In genomic region chr3:126491221-126492013, GRCh38 we compare ENCODE assay signal across 24 cellular contexts. TPM values are rescaled to one million over a fixed set of nuclear protein-coding genes. Genes with fewer than 3 reads are reported as not detected.
"Had no signal": no experiment of that assay in that cellular context is flagged by ENCODE, and none has a peak within 500 bp of the region (broad histone marks: within the 10 kb centered on the region; RNA-seq: fewer than 3 reads in every experiment).

No MANE protein-coding gene starts in this region.

- H3K27me3 ChIP-seq: heart left ventricle, tibial nerve had no signal

- H3K79me2 ChIP-seq: parathyroid adenoma had no signal

- H3K9me3 ChIP-seq: heart left ventricle, tibial nerve had no signal

- H3K9ac ChIP-seq: parathyroid adenoma had no signal

- DNase-seq: activated CD4-positive, alpha-beta T cell treated with anti-CD3 and anti-CD28 coated beads, Interleukin-2, amount 50 U/mL, for 4 hours; activated CD4-positive, CD25-positive, alpha-beta regulatory T cell treated with anti-CD3 and anti-CD28 coated beads, Interleukin-2, amount 50 U/mL, for 72 hours; activated naive CD4-positive, alpha-beta T cell treated with Interleukin-2 at 50 U/mL for 16 hours; left cardiac atrium; midbrain; retina; stimulated activated CD4-positive, alpha-beta T cell treated with anti-CD3 and anti-CD28 coated beads, Interleukin-4, amount 100 ng/mL, for 4 hours; stimulated activated CD8-positive, alpha-beta memory T cell treated with anti-CD3 and anti-CD28 coated beads, Interleukin-4, amount 100 ng/mL, for 48 hours; stimulated activated naive CD4-positive, alpha-beta T cell treated with Interleukin-2 at 50 U/mL for 16 hours; substantia nigra had no signal

- H3K27me3 Mint-ChIP-seq: activated T-helper 17 cell treated with anti-CD3 and anti-CD28 coated beads, Interleukin-2, amount 50 U/mL, for 72 hours had no signal

- H3K27ac ChIP-seq: heart left ventricle, parathyroid adenoma, skin epidermis, tibial nerve had no signal

- H3K9me3 Mint-ChIP-seq: activated T-helper 17 cell treated with anti-CD3 and anti-CD28 coated beads, Interleukin-2, amount 50 U/mL, for 72 hours; neural crest cell had no signal

- H3K4me1 ChIP-seq: parathyroid adenoma had no signal

- H3K36me3 ChIP-seq: heart left ventricle, tibial nerve had no signal

- H3K27ac Mint-ChIP-seq: activated T-helper 17 cell treated with anti-CD3 and anti-CD28 coated beads, Interleukin-2, amount 50 U/mL, for 72 hours had no signal

- FAIRE-seq: astrocyte, frontal cortex had no signal

- ATAC-seq: activated T-helper 17 cell treated with anti-CD3 and anti-CD28 coated beads, Interleukin-2, amount 50 U/mL, for 72 hours; heart left ventricle; left cardiac atrium had no signal

- H3K4me3 ChIP-seq: heart left ventricle, lung, skin epidermis, tibial nerve had no signal

- H3K4me3 Mint-ChIP-seq: activated T-helper 17 cell treated with anti-CD3 and anti-CD28 coated beads, Interleukin-2, amount 50 U/mL, for 72 hours; neural crest cell had no signal

- H2AFZ ChIP-seq: parathyroid adenoma had no signal

RNA-seq across cellular contexts. Expression of gene UROC1, which starts 26.2 kb away (rescaled TPM):
- total RNA-seq: activated T-helper 17 cell treated with anti-CD3 and anti-CD28 coated beads, Interleukin-2, amount 50 U/mL, for 72 hours; astrocyte; bronchial epithelial cell; dermis microvascular lymphatic vessel endothelial cell; epithelial cell of proximal tubule; frontal cortex; heart left ventricle; left cardiac atrium; myocyte; neural crest cell; tibial nerve had no signal
- polyA plus RNA-seq: heart left ventricle had no signal

RNA-seq across cellular contexts. Expression of gene CHST13, which starts 32.5 kb away (rescaled TPM):
- total RNA-seq: activated T-helper 17 cell treated with anti-CD3 and anti-CD28 coated beads, Interleukin-2, amount 50 U/mL, for 72 hours; astrocyte; bronchial epithelial cell; cerebellum; dermis microvascular lymphatic vessel endothelial cell; myocyte had no signal
